ENCODE assay signal across 2 cellular contexts in the genomic region with DNA sequence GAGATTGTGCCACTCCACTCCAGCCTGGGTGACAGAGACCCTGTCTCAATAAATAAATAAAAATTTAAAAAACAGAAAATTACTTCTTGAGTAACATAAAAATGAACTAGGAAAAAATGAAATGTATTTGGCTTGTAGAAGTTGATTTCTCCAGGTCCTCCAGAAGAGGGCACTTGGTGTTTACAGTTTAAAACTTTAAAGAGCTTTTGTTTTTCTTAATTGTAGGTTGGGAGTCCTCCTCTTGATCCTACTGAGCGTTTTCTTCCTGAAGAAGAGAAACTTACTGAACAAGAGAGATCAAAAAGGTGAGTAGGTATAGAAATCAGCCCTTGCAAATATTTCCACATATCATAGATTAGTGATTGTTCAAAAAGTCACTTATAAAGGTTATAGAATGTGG.
TF ChIP-seq lines count a peak whose summit lies in the region.

No MANE protein-coding gene starts in this region.

TF ChIP-seq in H1, 55 proteins besides CTCF, POLR2A, EP300 and RAD21:
- TF ChIP-seq FOSL1 (IDR thresholded peaks at IDR 0.05; ENCODE audit: insufficient read depth, low read depth, low read length), result no peak
- no peak for TF ChIP-seq GTF2F1 (IDR thresholded peaks at IDR 0.05; ENCODE audit: borderline replicate concordance, low read depth, low read length)
- no peak for TF ChIP-seq BCL11A (IDR thresholded peaks at IDR 0.05; ENCODE audit: low read depth in 2 of 2, low read length in 2 of 2)
- no peak for TF ChIP-seq HDAC6 (IDR thresholded peaks at IDR 0.05; ENCODE audit: low read depth, low read length)
- no peak for TF ChIP-seq POU5F1 (IDR thresholded peaks at IDR 0.05; ENCODE audit: low read depth, low read length)
- no peak for TF ChIP-seq EZH2 (IDR thresholded peaks at IDR 0.05; ENCODE audit: low read depth, low read length, severe bottlenecking)
- TF ChIP-seq, protein P1, sequence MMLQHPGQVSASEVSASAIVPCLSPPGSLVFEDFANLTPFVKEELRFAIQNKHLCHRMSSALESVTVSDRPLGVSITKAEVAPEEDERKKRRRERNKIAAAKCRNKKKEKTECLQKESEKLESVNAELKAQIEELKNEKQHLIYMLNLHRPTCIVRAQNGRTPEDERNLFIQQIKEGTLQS (IDR thresholded peaks at IDR 0.05; ENCODE audit: insufficient read depth, low read depth, low read length), result no peak
- no peak for TF ChIP-seq KDM1A (IDR thresholded peaks at IDR 0.05; ENCODE audit: borderline replicate concordance, low read length)
- TF ChIP-seq CEBPB (IDR thresholded peaks at IDR 0.05; ENCODE audit: low read depth, low read length), result no peak

TF ChIP-seq in neural cell, 6 proteins besides CTCF, POLR2A, EP300 and RAD21:
- TF ChIP-seq TAF1 (IDR thresholded peaks at IDR 0.05; ENCODE audit: low read depth) (no peak), SMC3 (conservative IDR thresholded peaks at IDR 0.05; ENCODE audit: poor library complexity) (no peak), POLR2AphosphoS5 (IDR thresholded peaks at IDR 0.05) (no peak), MXI1 (conservative IDR thresholded peaks at IDR 0.05; ENCODE audit: poor library complexity, severe bottlenecking) (no peak), EZH2 (IDR thresholded peaks at IDR 0.05; ENCODE audit: borderline replicate concordance, insufficient read depth, low read length, poor library complexity, severe bottlenecking) (no peak)
- TF ChIP-seq, protein P2, sequence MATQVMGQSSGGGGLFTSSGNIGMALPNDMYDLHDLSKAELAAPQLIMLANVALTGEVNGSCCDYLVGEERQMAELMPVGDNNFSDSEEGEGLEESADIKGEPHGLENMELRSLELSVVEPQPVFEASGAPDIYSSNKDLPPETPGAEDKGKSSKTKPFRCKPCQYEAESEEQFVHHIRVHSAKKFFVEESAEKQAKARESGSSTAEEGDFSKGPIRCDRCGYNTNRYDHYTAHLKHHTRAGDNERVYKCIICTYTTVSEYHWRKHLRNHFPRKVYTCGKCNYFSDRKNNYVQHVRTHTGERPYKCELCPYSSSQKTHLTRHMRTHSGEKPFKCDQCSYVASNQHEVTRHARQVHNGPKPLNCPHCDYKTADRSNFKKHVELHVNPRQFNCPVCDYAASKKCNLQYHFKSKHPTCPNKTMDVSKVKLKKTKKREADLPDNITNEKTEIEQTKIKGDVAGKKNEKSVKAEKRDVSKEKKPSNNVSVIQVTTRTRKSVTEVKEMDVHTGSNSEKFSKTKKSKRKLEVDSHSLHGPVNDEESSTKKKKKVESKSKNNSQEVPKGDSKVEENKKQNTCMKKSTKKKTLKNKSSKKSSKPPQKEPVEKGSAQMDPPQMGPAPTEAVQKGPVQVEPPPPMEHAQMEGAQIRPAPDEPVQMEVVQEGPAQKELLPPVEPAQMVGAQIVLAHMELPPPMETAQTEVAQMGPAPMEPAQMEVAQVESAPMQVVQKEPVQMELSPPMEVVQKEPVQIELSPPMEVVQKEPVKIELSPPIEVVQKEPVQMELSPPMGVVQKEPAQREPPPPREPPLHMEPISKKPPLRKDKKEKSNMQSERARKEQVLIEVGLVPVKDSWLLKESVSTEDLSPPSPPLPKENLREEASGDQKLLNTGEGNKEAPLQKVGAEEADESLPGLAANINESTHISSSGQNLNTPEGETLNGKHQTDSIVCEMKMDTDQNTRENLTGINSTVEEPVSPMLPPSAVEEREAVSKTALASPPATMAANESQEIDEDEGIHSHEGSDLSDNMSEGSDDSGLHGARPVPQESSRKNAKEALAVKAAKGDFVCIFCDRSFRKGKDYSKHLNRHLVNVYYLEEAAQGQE (IDR thresholded peaks at IDR 0.05; ENCODE audit: borderline replicate concordance), result no peak
